18 cellular contexts compared by ENCODE assay signal in genomic region chr1:109570414-109570813, GRCh38. TPM values are rescaled to one million over a fixed set of nuclear protein-coding genes. Genes with fewer than 3 reads are reported as not detected.
DNase-seq lines count a peak whose midpoint lies in the region; ATAC-seq and TF ChIP-seq lines count a peak whose summit lies in the region.
"Had no signal": no experiment of that assay in that cellular context is flagged by ENCODE, and none has a peak within 500 bp of the region (broad histone marks: within the 10 kb centered on the region; RNA-seq: fewer than 3 reads in every experiment).

No MANE protein-coding gene starts in this region.

- no peak for TF ChIP-seq CTCF in PC-9 (conservative IDR thresholded peaks at IDR 0.05)
- no peak for TF ChIP-seq CTCF in fibroblast of the aortic adventitia (IDR thresholded peaks at IDR 0.05; ENCODE audit: insufficient read depth, low read length)
- no peak for TF ChIP-seq CTCF in GM13977 (IDR thresholded peaks at IDR 0.05; ENCODE audit: extremely low read depth, insufficient read depth, missing control alignments)

- no peaks in the 10 kb centered on the region for H3K9me3 Mint-ChIP-seq in T-cell
- H3K9me3 Mint-ChIP-seq: brain; naive B cell; stimulated activated naive CD8-positive, alpha-beta T cell treated with anti-CD3 and anti-CD28 coated beads, Interleukin-15, amount 100 ng/mL, for 72 hours had no signal

- no peak overlapping the region for H3K9ac ChIP-seq in GM23248
- peak overlapping the region; percentile 14 for H3K9ac ChIP-seq in mesendoderm (ENCODE audit: low read length)
- H3K9ac ChIP-seq: BLaER1 treated with 17β-estradiol and CSF1 and Interleukin-3, amounts not matched to agents 10 nM and 100 nM had no signal

- in situ Hi-C loops in GM23248 (cut with MboI), result no loop called here
- in situ Hi-C loops in GM13977 (cut with MboI; ENCODE audit: low pct_unique_long_range_greater_than_20kb, low sequenced_read_pairs, unreplicated experiment), result no loop called here

- no peak overlapping the region for H3K56ac ChIP-seq in mesendoderm (ENCODE audit: low read length)

- H3K79me2 ChIP-seq in GM23248 (ENCODE audit: insufficient read depth), result peaks cover 100% of the 10 kb centered on the region
- peaks cover 90% of the 10 kb centered on the region for H3K79me2 ChIP-seq in PC-9 (ENCODE audit: low read depth)
- H3K79me2 ChIP-seq in mesendoderm (ENCODE audit: control insufficient read depth, insufficient read depth, low read length), result peaks cover 45% of the 10 kb centered on the region

- no peak overlapping the region for H3K4ac ChIP-seq in mesendoderm (ENCODE audit: low read depth, low read length)

- no peak overlapping the region for H4K8ac ChIP-seq in mesendoderm (ENCODE audit: low read depth, low read length)

- H2BK5ac ChIP-seq in mesendoderm (ENCODE audit: low read length), result no peak overlapping the region

- H3K36me3 Mint-ChIP-seq in T-cell, result peaks cover 9% of the 10 kb centered on the region
- H3K36me3 Mint-ChIP-seq: naive B cell had no signal

- CTCF ChIA-PET in PC-9 (lab: Charles Lee) (interaction anchor here (0.9 kb wide), 2 partner anchors 24 to 46 kb away, joined by 3 to 4 read pairs; no protein-coding TSS in a partner anchor), T-cell (lab: Charles Lee) (interaction anchor here (0.5 to 2.4 kb wide), 5 partner anchors 11 to 69 kb away, joined by 3 to 8 read pairs (median 4); no protein-coding TSS in a partner anchor)

- no peak overlapping the region for H2BK15ac ChIP-seq in mesendoderm (replicated peaks; ENCODE audit: low read depth)

- H3K36me3 ChIP-seq in GM23248 (ENCODE audit: low read depth), result peaks cover 6% of the 10 kb centered on the region; the same call in 1 of the 2 replicates
- 0 out of 2 replicates have a peak, but pooled peaks cover 14% of the 10 kb centered on the region for H3K36me3 ChIP-seq in PC-9 (ENCODE audit: low read depth)
- H3K36me3 ChIP-seq in mesendoderm (ENCODE audit: control insufficient read depth, insufficient read depth, low read length), result no peaks in the 10 kb centered on the region
- H3K36me3 ChIP-seq: sigmoid colon had no signal

- H3F3A ChIP-seq in GM23248 (ENCODE audit: insufficient read depth) (no peaks in the 10 kb centered on the region), PC-9 (ENCODE audit: insufficient read depth, low read depth) (peaks cover 58% of the 10 kb centered on the region)

- BruUV-seq in PC-9 (replicated peaks; lab: Mats Ljungman, UMichigan), result no TSS peak

- ATAC-seq in T-cell (replicated peaks in 1 of 4), result no peak
- ATAC-seq: stimulated activated naive CD8-positive, alpha-beta T cell treated with anti-CD3 and anti-CD28 coated beads, Interleukin-15, amount 100 ng/mL, for 72 hours had no signal

- H3K27ac Mint-ChIP-seq in T-cell, result no peak overlapping the region
- H3K27ac Mint-ChIP-seq: brain; naive B cell; stimulated activated naive CD8-positive, alpha-beta T cell treated with anti-CD3 and anti-CD28 coated beads, Interleukin-15, amount 100 ng/mL, for 72 hours had no signal

- no peak overlapping the region for H3K4me3 Mint-ChIP-seq in T-cell
- H3K4me3 Mint-ChIP-seq: brain; naive B cell; stimulated activated naive CD8-positive, alpha-beta T cell treated with anti-CD3 and anti-CD28 coated beads, Interleukin-15, amount 100 ng/mL, for 72 hours had no signal

- H3K4me1 ChIP-seq in GM23248 (ENCODE audit: insufficient read depth) (peaks cover 11% of the 10 kb centered on the region; the same call in 1 of the 2 replicates), PC-9 (replicated peaks; ENCODE audit: insufficient read depth) (peaks cover 45% of the 10 kb centered on the region), mesendoderm (ENCODE audit: control insufficient read depth, low read depth, low read length) (peaks cover 2% of the 10 kb centered on the region)

- H3K27ac ChIP-seq in GM23248 (peak overlapping the region; percentile 31), PC-9 (peak overlapping the region; percentile 74), mesendoderm (ENCODE audit: low read depth, low read length) (no peak overlapping the region)
- H3K27ac ChIP-seq: BLaER1 treated with 17β-estradiol and CSF1 and Interleukin-3, amounts not matched to agents 10 nM and 100 nM; sigmoid colon had no signal

- H3K27me3 ChIP-seq in GM23248 (replicated peaks; ENCODE audit: insufficient read depth), result no peaks in the 10 kb centered on the region
- no peaks in the 10 kb centered on the region for H3K27me3 ChIP-seq in PC-9 (ENCODE audit: insufficient read depth, low read depth)
- no peaks in the 10 kb centered on the region for H3K27me3 ChIP-seq in mesendoderm (ENCODE audit: insufficient read depth, low read length, poor library complexity)
- H3K27me3 ChIP-seq: BLaER1 treated with 17β-estradiol and CSF1 and Interleukin-3, amounts not matched to agents 10 nM and 100 nM; MG63; sigmoid colon had no signal

- H3K4me1 Mint-ChIP-seq in T-cell, result peaks cover 18 to 22% (median 21%) of the 10 kb centered on the region in 3 donors

- intact Hi-C loops in PC-9 (cut with micrococcal nuclease; ENCODE audit: unreplicated experiment), result loop anchor here (2.0 kb wide), 1 partner anchor 24 kb away; no protein-coding TSS in a partner anchor

- H3K4me2 ChIP-seq in GM23248 (ENCODE audit: unreplicated experiment), result peak overlapping the region; percentile 27
- H3K4me2 ChIP-seq in PC-9, result peak overlapping the region; percentile 69
- no peak overlapping the region for H3K4me2 ChIP-seq in mesendoderm (ENCODE audit: low read length)

- POLR2A ChIA-PET in PC-9 (lab: Charles Lee; ENCODE audit: unreplicated experiment) (interaction anchor here (0.6 to 0.7 kb wide), 3 partner anchors 22 to 907 kb away, joined by 3 to 7 read pairs (median 4); partner anchors contain the start of gene GNAI3), T-cell (lab: Charles Lee) (interaction anchor here (0.9 to 1.6 kb wide), 3 partner anchors 9 to 22 kb away, joined by 3 to 4 read pairs (median 3); partner anchors contain the start of gene GNAI3 (in 1 of the 2))

- no peak overlapping the region for H3K18ac ChIP-seq in mesendoderm (ENCODE audit: low read length)

- H4K20me1 ChIP-seq in GM23248 (ENCODE audit: insufficient read depth) (peaks cover 35% of the 10 kb centered on the region; the same call in 1 of the 2 replicates), PC-9 (ENCODE audit: insufficient read depth) (peaks cover 26% of the 10 kb centered on the region)

- peak; percentile 37 for DNase-seq in GM23248
- peak; percentile 45 to 99 for DNase-seq in PC-9
- DNase-seq in fibroblast of the aortic adventitia (ENCODE audit: low read depth), result peak; percentile 65
- peak; percentile 72 for DNase-seq in mesendoderm
- no peak for DNase-seq in GM13977 (ENCODE audit: low spot score)
- no peak for DNase-seq in DMS153 treated with DMSO at 0.1 percent for 48 hours (lab: John Stamatoyannopoulos, UW; ENCODE audit: unreplicated experiment)
- no peak for DNase-seq in T-cell
- no peak for DNase-seq in germinal center (ENCODE audit: low spot score)
- DNase-seq: activated CD4-positive, alpha-beta T cell treated with anti-CD3 and anti-CD28 coated beads, Interleukin-2, amount 50 U/mL, for 4 hours; MG63; naive B cell; NCI-H345; sigmoid colon; stimulated activated naive CD8-positive, alpha-beta T cell treated with anti-CD3 and anti-CD28 coated beads, Interleukin-15, amount 100 ng/mL, for 72 hours had no signal

- WGBS in GM23248 (ENCODE audit: low coverage in 1 of 2, low lambda C conversion rate in 2 of 2, missing lambda C conversion rate in 2 of 2), 2 experiments, result 61 to 63% methylated on average over 3 of the region's 3 CpGs
- no CpG with 5 or more reads among the region's 3 CpGs for WGBS in mesendoderm (ENCODE audit: extremely low coverage, insufficient coverage, low lambda C conversion rate)

- H3K9me2 ChIP-seq in GM23248 (ENCODE audit: insufficient read depth), result no peaks in the 10 kb centered on the region
- 0 out of 2 replicates have a peak, but pooled peaks cover 4% of the 10 kb centered on the region for H3K9me2 ChIP-seq in PC-9 (ENCODE audit: insufficient read depth)

- H2BK120ac ChIP-seq in mesendoderm (ENCODE audit: low read depth, low read length), result no peak overlapping the region

- H3K23ac ChIP-seq in mesendoderm (ENCODE audit: low read length), result no peak overlapping the region

- H2AFZ ChIP-seq in GM23248, result no peak overlapping the region
- H2AFZ ChIP-seq in PC-9, result no peak overlapping the region

- no peak overlapping the region for H4K5ac ChIP-seq in mesendoderm (ENCODE audit: low read length)

- peaks cover 13% of the 10 kb centered on the region for H3K79me1 ChIP-seq in mesendoderm (ENCODE audit: low read length)

- no peaks in the 10 kb centered on the region for H3K27me3 Mint-ChIP-seq in T-cell
- H3K27me3 Mint-ChIP-seq: brain; naive B cell; stimulated activated naive CD8-positive, alpha-beta T cell treated with anti-CD3 and anti-CD28 coated beads, Interleukin-15, amount 100 ng/mL, for 72 hours had no signal

- H3K4me3 ChIP-seq in GM23248 (no peak overlapping the region), PC-9 (peak overlapping the region; percentile 27; the same call in 1 of the 2 replicates), fibroblast of the aortic adventitia (ENCODE audit: low read depth, low read length) (no peak overlapping the region), mesendoderm (ENCODE audit: low read length) (no peak overlapping the region)
- H3K4me3 ChIP-seq: BLaER1 treated with 17β-estradiol and CSF1 and Interleukin-3, amounts not matched to agents 10 nM and 100 nM; MG63; sigmoid colon had no signal

- no peak overlapping the region for H2AK5ac ChIP-seq in mesendoderm (ENCODE audit: low read length)

- H3K9me3 ChIP-seq in GM23248 (ENCODE audit: low read depth) (no peaks in the 10 kb centered on the region), PC-9 (ENCODE audit: insufficient read depth, low read depth) (no peaks in the 10 kb centered on the region)
- H3K9me3 ChIP-seq: BLaER1 treated with 17β-estradiol and CSF1 and Interleukin-3, amounts not matched to agents 10 nM and 100 nM; MG63; sigmoid colon had no signal

RNA-seq across cellular contexts. Expression of gene GNAI3, which starts 22.0 kb away (rescaled TPM):
- 14.7 and 14.9 TPM in 2 replicates for total RNA-seq in GM23248 (2014; rRNA removed; shearing (Covaris generic))
- polyA plus RNA-seq in GM23248 (2016; fragmentation: Nextera tagmentation; extraction: Ambion mirVana), result 14.6 and 14.9 TPM in 2 replicates
- total RNA-seq in PC-9 (2021), result 7.6 and 10.0 TPM in 2 replicates
- 10.1 and 17.6 TPM in 2 replicates for total RNA-seq in fibroblast of the aortic adventitia (ENCODE audit: low replicate concordance)
- 6.2 TPM for polyA plus RNA-seq in mesendoderm (2013, experiment 1 of 2)
- 6.5 TPM for polyA plus RNA-seq in mesendoderm (2013, experiment 2 of 2)
- total RNA-seq in T-cell, result 1 to 10 TPM; 5.4 to 7.2 (median 6.5) TPM

RNA-seq across cellular contexts. Expression of gene GPR61, which starts 30.7 kb away (rescaled TPM):
- not detected in 2 replicates for total RNA-seq in GM23248 (2014; rRNA removed; shearing (Covaris generic))
- polyA plus RNA-seq in GM23248 (2016; fragmentation: Nextera tagmentation; extraction: Ambion mirVana), result not detected in 2 replicates
- not detected in 2 replicates for total RNA-seq in PC-9 (2021)
- under 0.01 TPM in 1 of 2 replicates, not detected in the other for total RNA-seq in fibroblast of the aortic adventitia (ENCODE audit: low replicate concordance)
- 0.10 TPM for polyA plus RNA-seq in mesendoderm (2013, experiment 1 of 2)
- 0.08 TPM for polyA plus RNA-seq in mesendoderm (2013, experiment 2 of 2)
- under 1 TPM; 0.16 to 0.75 (median 0.39) TPM for total RNA-seq in T-cell
- total RNA-seq: G401 had no signal

RNA-seq across cellular contexts. Expression of gene GNAT2, which starts 49.0 kb away (rescaled TPM):
- total RNA-seq in GM23248 (2014; rRNA removed; shearing (Covaris generic)), result not detected in 2 replicates
- 0.32 TPM in 1 of 2 replicates, not detected in the other for polyA plus RNA-seq in GM23248 (2016; fragmentation: Nextera tagmentation; extraction: Ambion mirVana)
- 0.52 and 0.63 TPM in 2 replicates for total RNA-seq in PC-9 (2021)
- 0.18 TPM in 1 of 2 replicates, not detected in the other for total RNA-seq in fibroblast of the aortic adventitia (ENCODE audit: low replicate concordance)
- 0.13 TPM for polyA plus RNA-seq in mesendoderm (2013, experiment 1 of 2)
- polyA plus RNA-seq in mesendoderm (2013, experiment 2 of 2), result 0.25 TPM
- not detected for total RNA-seq in T-cell
- total RNA-seq: G401; sigmoid colon; T-helper 2 cell treated with Interferon-gamma antibody and Interleukin-4, amounts not matched to agents 100 ng/mL and 5 ng/mL, for 36 hours had no signal

RNA-seq across cellular contexts. Expression of gene AMPD2, which starts 49.2 kb away (rescaled TPM):
- 79.3 and 87.9 TPM in 2 replicates for total RNA-seq in GM23248 (2014; rRNA removed; shearing (Covaris generic))
- 61.1 and 61.3 TPM in 2 replicates for polyA plus RNA-seq in GM23248 (2016; fragmentation: Nextera tagmentation; extraction: Ambion mirVana)
- total RNA-seq in PC-9 (2021) (66.7 and 78.6 TPM in 2 replicates), fibroblast of the aortic adventitia (ENCODE audit: low replicate concordance) (52.0 and 67.2 TPM in 2 replicates), T-cell (100 to 1,000 TPM in 3 of 5 donors, 10 to 100 TPM in 2; 90.2 to 285 (median 100) TPM)
- polyA plus RNA-seq in mesendoderm (2013, experiment 1 of 2), result 26.9 TPM
- 26.2 TPM for polyA plus RNA-seq in mesendoderm (2013, experiment 2 of 2)

Comparison
In these comparisons a context has a peak if more than half of its experiments do, and no peak if none do; other contexts are left out.
1. DNase-seq: peak in GM23248 (single experiment), PC-9 (2 of 2), fibroblast of the aortic adventitia (single experiment) and mesendoderm (single experiment); none in GM13977 (single experiment), DMS153 treated with DMSO at 0.1 percent for 48 hours (single experiment), T-cell (0 of 34) and germinal center (single experiment).